14 cellular contexts compared by ENCODE assay signal in the genomic region with DNA sequence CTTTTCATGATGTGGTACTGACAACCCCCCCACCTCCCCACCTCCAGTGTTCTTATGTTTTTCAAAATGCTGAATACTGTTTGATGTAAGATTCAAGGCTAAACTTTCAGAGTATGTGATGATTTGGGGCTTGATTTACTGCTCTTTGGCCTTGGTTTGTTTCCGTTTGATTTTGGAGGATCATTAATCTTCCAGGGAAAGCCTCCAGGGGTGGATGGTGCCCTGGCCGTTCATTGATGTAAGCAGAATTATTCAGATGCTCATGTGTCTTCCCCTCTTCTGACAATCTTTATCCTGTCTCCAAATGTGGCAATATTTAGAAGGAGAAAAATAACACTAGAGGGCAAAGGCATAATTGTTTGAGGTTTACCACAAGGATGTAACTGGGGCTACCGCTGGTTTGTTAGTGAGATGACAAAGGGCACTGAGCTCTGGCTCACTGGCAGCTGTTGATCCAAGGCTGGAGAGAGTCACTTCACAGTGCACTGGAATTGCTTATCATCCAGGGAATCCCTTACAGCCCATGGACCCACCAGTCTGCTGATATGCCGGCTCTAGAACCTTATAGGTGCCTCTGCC. TPM values are rescaled to one million over a fixed set of nuclear protein-coding genes. Genes with fewer than 3 reads are reported as not detected.
DNase-seq lines count a peak whose midpoint lies in the region; ATAC-seq, FAIRE-seq and TF ChIP-seq lines count a peak whose summit lies in the region.
"Had no signal": no experiment of that assay in that cellular context is flagged by ENCODE, and none has a peak within 500 bp of the region (broad histone marks: within the 10 kb centered on the region; RNA-seq: fewer than 3 reads in every experiment).

No MANE protein-coding gene starts in this region.

- H3K27me3 ChIP-seq in OCI-LY1 (ENCODE audit: insufficient read depth, low read length) (no peaks in the 10 kb centered on the region), smooth muscle cell (ENCODE audit: low read depth) (no peaks in the 10 kb centered on the region)

- H3K9me3 ChIP-seq in OCI-LY1 (ENCODE audit: low read length) (no peaks in the 10 kb centered on the region), smooth muscle cell (replicated peaks; ENCODE audit: low read depth) (no peaks in the 10 kb centered on the region)

- H3K27ac ChIP-seq in OCI-LY1 (ENCODE audit: low read depth, low read length, poor library complexity, severe bottlenecking) (peak overlapping the region; percentile 64), smooth muscle cell (ENCODE audit: low read depth) (peak overlapping the region; percentile 33)

- H2AFZ ChIP-seq in OCI-LY1 (ENCODE audit: low read length): no peak overlapping the region
- H2AFZ ChIP-seq in smooth muscle cell (ENCODE audit: low read depth): no peak overlapping the region

- H4K20me1 ChIP-seq in OCI-LY1 (ENCODE audit: insufficient read depth, low read length): no peaks in the 10 kb centered on the region
- no peaks in the 10 kb centered on the region for H4K20me1 ChIP-seq in smooth muscle cell (ENCODE audit: low read depth)

- H3K4me2 ChIP-seq in OCI-LY1 (ENCODE audit: low read length) (no peak overlapping the region), smooth muscle cell (peak overlapping the region; percentile 0)

- H3K4me1 ChIP-seq in OCI-LY1 (ENCODE audit: insufficient read depth, low read length, severe bottlenecking): peaks cover 41% of the 10 kb centered on the region
- no peaks in the 10 kb centered on the region for H3K4me1 ChIP-seq in smooth muscle cell (ENCODE audit: low read depth)

- TF ChIP-seq POLR2A in H54 (IDR thresholded peaks at IDR 0.05; ENCODE audit: low read depth, low read length): no peak

- FAIRE-seq in H54 (lab: Jason Lieb, UNC): peak; percentile 96

- no peaks in the 10 kb centered on the region for H3K79me2 ChIP-seq in OCI-LY1 (ENCODE audit: insufficient read depth, low read length)
- H3K79me2 ChIP-seq in smooth muscle cell (ENCODE audit: low read depth): no peaks in the 10 kb centered on the region

- ATAC-seq in HG02973 (IDR thresholded peaks at IDR 0.05; ENCODE audit: unreplicated experiment): no peak

- H3F3A ChIP-seq in OCI-LY1 (ENCODE audit: insufficient read depth, low read length) (no peaks in the 10 kb centered on the region), smooth muscle cell (ENCODE audit: low read depth) (no peaks in the 10 kb centered on the region)

- H3K9ac ChIP-seq in OCI-LY1 (ENCODE audit: low read length): no peak overlapping the region
- no peak overlapping the region for H3K9ac ChIP-seq in smooth muscle cell (ENCODE audit: low read depth)

- no peaks in the 10 kb centered on the region for H3K36me3 ChIP-seq in OCI-LY1 (ENCODE audit: insufficient read depth, low read length)
- H3K36me3 ChIP-seq in smooth muscle cell (ENCODE audit: low read depth): no peaks in the 10 kb centered on the region

- no peak for TF ChIP-seq CTCF in OCI-LY1 (IDR thresholded peaks at IDR 0.05; ENCODE audit: low read length)
- TF ChIP-seq CTCF in smooth muscle cell (IDR thresholded peaks at IDR 0.05; ENCODE audit: borderline replicate concordance, insufficient read depth, poor library complexity, severe bottlenecking): no peak

- H3K9me2 ChIP-seq in OCI-LY1 (ENCODE audit: low read depth, low read length): no peaks in the 10 kb centered on the region

- no peak overlapping the region for H3K4me3 ChIP-seq in OCI-LY1 (ENCODE audit: low read depth, low read length, poor library complexity, severe bottlenecking)
- H3K4me3 ChIP-seq in smooth muscle cell: no peak overlapping the region

- no peak for DNase-seq in H54 (ENCODE audit: insufficient read length, low spot score)
- peak; percentile 17 for DNase-seq in central memory CD4-positive, alpha-beta T cell
- no peak for DNase-seq in smooth muscle cell (lab: John Stamatoyannopoulos, UW; ENCODE audit: unreplicated experiment)
- no peak for DNase-seq in activated gamma-delta T cell treated with Interleukin-2 at 50 U/mL for 16 hours
- no peak for DNase-seq in stimulated activated CD4-positive, alpha-beta T cell treated with anti-CD3 and anti-CD28 coated beads, Interleukin-2, amount 100 ng/mL, for 48 hours
- DNase-seq: activated B cell treated with CpG ODN at 0.5 μM for 24 hours; activated naive CD4-positive, alpha-beta T cell treated with anti-CD3 and anti-CD28 coated beads for 36 hours; DMS79 treated with DMSO at 0.1 percent for 48 hours; effector CD8-positive, alpha-beta T cell; H7; NCI-H1417 treated with DMSO at 0.1 percent for 48 hours; stimulated activated CD4-positive, alpha-beta T cell treated with anti-CD3 and anti-CD28 coated beads, Interleukin-12 subunit alpha, Interleukin-12 subunit beta, amount 100 ng/mL, for 4 hours had no signal

- 23% methylated on average over 4 of the region's 4 CpGs for WGBS in smooth muscle cell (ENCODE audit: low lambda C conversion rate)

RNA-seq across cellular contexts. Expression of a gene that starts 18.2 kb away (rescaled TPM):
- 5.0 and 8.7 TPM in 2 replicates for total RNA-seq in smooth muscle cell
- polyA plus RNA-seq in smooth muscle cell: 2.1 and 3.2 TPM in 2 replicates
